Comparison of ENCODE assay signal across 20 cellular contexts in genomic region chr5:81761270-81761669, GRCh38.
"Had no signal": no experiment of that assay in that cellular context is flagged by ENCODE, and none has a peak within 500 bp of the region (broad histone marks: within the 10 kb centered on the region; RNA-seq: fewer than 3 reads in every experiment).

No MANE protein-coding gene starts in this region.

- H3K4me3 Mint-ChIP-seq: activated B cell treated with CpG ODN at 0.5 μM for 24 hours; activated CD4-positive, alpha-beta memory T cell treated with anti-CD3 and anti-CD28 coated beads for 36 hours; activated naive CD8-positive, alpha-beta T cell treated with anti-CD3 and anti-CD28 coated beads, Interleukin-2, amount 10 ng/mL, durations not matched to agents 7 days and 5 days; activated T-helper 17 cell treated with anti-CD3 and anti-CD28 coated beads, Interleukin-2, amount 50 U/mL, for 72 hours; stimulated activated memory B cell treated with anti-CD40 and anti-IgM and Interleukin-4, amounts not matched to agents 10 μg/mL and 1 μg/mL and 100 μg/mL, for 72 hours; type B pancreatic cell had no signal

- H3K4me1 Mint-ChIP-seq: activated T-helper 17 cell treated with anti-CD3 and anti-CD28 coated beads, Interleukin-2, amount 50 U/mL, for 72 hours had no signal

- H3K27me3 Mint-ChIP-seq: activated CD4-positive, alpha-beta memory T cell treated with anti-CD3 and anti-CD28 coated beads for 36 hours; activated T-helper 17 cell treated with anti-CD3 and anti-CD28 coated beads, Interleukin-2, amount 50 U/mL, for 72 hours; type B pancreatic cell had no signal

- H3K36me3 ChIP-seq: sigmoid colon had no signal

- H3K36me3 Mint-ChIP-seq: activated CD4-positive, alpha-beta memory T cell treated with anti-CD3 and anti-CD28 coated beads for 36 hours; stimulated activated memory B cell treated with anti-CD40 and anti-IgM and Interleukin-4, amounts not matched to agents 10 μg/mL and 1 μg/mL and 100 μg/mL, for 72 hours had no signal

- H3K9me3 ChIP-seq: body of pancreas, sigmoid colon, testis had no signal

- ATAC-seq: activated T-helper 17 cell treated with anti-CD3 and anti-CD28 coated beads, Interleukin-2, amount 50 U/mL, for 72 hours; body of pancreas; left colon; stimulated activated memory B cell treated with anti-CD40 and anti-IgM and Interleukin-4, amounts not matched to agents 10 μg/mL and 1 μg/mL and 100 μg/mL, for 72 hours had no signal

- DNase-seq: activated B cell treated with CpG ODN at 0.5 μM for 24 hours; activated CD4-positive, alpha-beta memory T cell treated with anti-CD3 and anti-CD28 coated beads for 36 hours; activated CD4-positive, alpha-beta T cell treated with anti-CD3 and anti-CD28 coated beads for 4 hours; activated naive CD4-positive, alpha-beta T cell treated with Interleukin-2 at 50 U/mL for 16 hours; activated naive CD8-positive, alpha-beta T cell treated with anti-CD3 and anti-CD28 coated beads, Interleukin-2, amount 10 ng/mL, durations not matched to agents 7 days and 5 days; amygdala; body of pancreas; caudate nucleus; dorsolateral prefrontal cortex; foreskin fibroblast; hippocampal formation; left colon; midbrain; sigmoid colon; stimulated activated CD4-positive, alpha-beta T cell treated with anti-CD3 and anti-CD28 coated beads, Interleukin-4, amount 100 ng/mL, for 24 hours; testis had no signal

- H3K27ac Mint-ChIP-seq: activated B cell treated with CpG ODN at 0.5 μM for 24 hours; activated CD4-positive, alpha-beta memory T cell treated with anti-CD3 and anti-CD28 coated beads for 36 hours; activated naive CD8-positive, alpha-beta T cell treated with anti-CD3 and anti-CD28 coated beads, Interleukin-2, amount 10 ng/mL, durations not matched to agents 7 days and 5 days; activated T-helper 17 cell treated with anti-CD3 and anti-CD28 coated beads, Interleukin-2, amount 50 U/mL, for 72 hours; stimulated activated memory B cell treated with anti-CD40 and anti-IgM and Interleukin-4, amounts not matched to agents 10 μg/mL and 1 μg/mL and 100 μg/mL, for 72 hours; type B pancreatic cell had no signal

- H3K27ac ChIP-seq: body of pancreas, epithelial cell of prostate, testis had no signal

- H3K9me3 Mint-ChIP-seq: activated B cell treated with CpG ODN at 0.5 μM for 24 hours; activated CD4-positive, alpha-beta memory T cell treated with anti-CD3 and anti-CD28 coated beads for 36 hours; activated naive CD8-positive, alpha-beta T cell treated with anti-CD3 and anti-CD28 coated beads, Interleukin-2, amount 10 ng/mL, durations not matched to agents 7 days and 5 days; activated T-helper 17 cell treated with anti-CD3 and anti-CD28 coated beads, Interleukin-2, amount 50 U/mL, for 72 hours; stimulated activated memory B cell treated with anti-CD40 and anti-IgM and Interleukin-4, amounts not matched to agents 10 μg/mL and 1 μg/mL and 100 μg/mL, for 72 hours; type B pancreatic cell had no signal

- H3K4me3 ChIP-seq: body of pancreas, dorsolateral prefrontal cortex, sigmoid colon, testis had no signal

- H3K27me3 ChIP-seq: body of pancreas, dorsolateral prefrontal cortex, sigmoid colon, testis had no signal
